8 cellular contexts compared by ENCODE assay signal in genomic region chr6:73653571-73654424, GRCh38. TPM values are rescaled to one million over a fixed set of nuclear protein-coding genes. Genes with fewer than 3 reads are reported as not detected.
DNase-seq lines count a peak whose midpoint lies in the region; ATAC-seq and TF ChIP-seq lines count a peak whose summit lies in the region.

TSS of gene SLC17A5 (minus strand) at chr6:73653992. CDS start at chr6:73653886, 106 bp downstream.

- no peaks in the 10 kb centered on the region for H3K9me2 ChIP-seq in PC-9 (ENCODE audit: insufficient read depth)

- in situ Hi-C loops in KBM-7 (cut with MboI; ENCODE audit: low pct_unique_long_range_greater_than_20kb, low sequenced_read_pairs): no loop called here

- no peaks in the 10 kb centered on the region for H4K20me1 ChIP-seq in PC-9 (ENCODE audit: insufficient read depth)

- H3F3A ChIP-seq in PC-9 (ENCODE audit: insufficient read depth, low read depth): peaks cover 35% of the 10 kb centered on the region

- intact Hi-C loops in PC-9 (cut with micrococcal nuclease; ENCODE audit: unreplicated experiment): loop anchor here (1.0 to 10.0 kb wide), 8 partner anchors 14 to 369 kb away; partner anchors contain the start of gene EEF1A1

- CTCF ChIA-PET in PC-9 (lab: Charles Lee): interaction anchor here (0.7 to 1.5 kb wide), 3 partner anchors 23 to 1555 kb away, joined by 3 read pairs; no protein-coding TSS in a partner anchor

- H3K79me2 ChIP-seq in PC-9 (ENCODE audit: low read depth): peaks cover 18% of the 10 kb centered on the region

- peak within 1 kb of the TSS; percentile 94 for H2AFZ ChIP-seq in PC-9

- peak; percentile 96 for DNase-seq in DMS53 treated with DMSO at 0.1 percent for 48 hours (lab: John Stamatoyannopoulos, UW; ENCODE audit: unreplicated experiment)
- peak; percentile 94 for DNase-seq in KBM-7
- peak; percentile 82 to 92 for DNase-seq in PC-9
- peak; percentile 96 for DNase-seq in activated T-cell treated with anti-CD3 and anti-CD28 coated beads, Interleukin-2, amount 50 U/mL, for 48 hours
- DNase-seq in stimulated activated CD8-positive, alpha-beta memory T cell treated with anti-CD3 and anti-CD28 coated beads, Interleukin-7, amount 100 ng/mL, for 1 hour (ENCODE audit: low read depth in 2 of 2): peak; percentile 73 to 78

- ATAC-seq in GM21723 (IDR thresholded peaks at IDR 0.05; ENCODE audit: unreplicated experiment): peak; percentile 90
- peak; percentile 98 for ATAC-seq in esophagus mucosa

- POLR2A ChIA-PET in PC-9 (lab: Charles Lee; ENCODE audit: unreplicated experiment): interaction anchor here (0.6 to 1.4 kb wide), 6 partner anchors 11 to 192 kb away, joined by 3 to 13 read pairs (median 6); partner anchors contain the start of genes EEF1A1 and MTO1

- H3K36me3 ChIP-seq in PC-9 (ENCODE audit: low read depth) (no peaks in the 10 kb centered on the region), muscle layer of colon (ENCODE audit: insufficient read depth, low read length) (peaks cover 4% of the 10 kb centered on the region)

- H3K27me3 ChIP-seq in PC-9 (ENCODE audit: insufficient read depth, low read depth) (no peaks in the 10 kb centered on the region), muscle layer of colon (ENCODE audit: control insufficient read depth in 1 of 2, insufficient read depth in 2 of 2, low read length in 2 of 2) (no peaks in the 10 kb centered on the region)

- H3K4me2 ChIP-seq in PC-9: peak within 1 kb of the TSS; percentile 94

- H3K4me1 ChIP-seq in PC-9 (replicated peaks; ENCODE audit: insufficient read depth) (peaks cover 48% of the 10 kb centered on the region), muscle layer of colon (ENCODE audit: insufficient read depth, low read length) (peaks cover 3% of the 10 kb centered on the region)

- H3K9ac ChIP-seq in muscle layer of colon (ENCODE audit: low read length): peak within 1 kb of the TSS; percentile 90

- peak within 1 kb of the TSS; percentile 74 for H3K27ac ChIP-seq in PC-9
- peak within 1 kb of the TSS; percentile 93 for H3K27ac ChIP-seq in muscle layer of colon (ENCODE audit: low read depth, low read length)

- no peaks in the 10 kb centered on the region for H3K9me3 ChIP-seq in PC-9 (ENCODE audit: insufficient read depth, low read depth)
- no peaks in the 10 kb centered on the region for H3K9me3 ChIP-seq in muscle layer of colon (ENCODE audit: low read length)

- no TSS peak for BruUV-seq in PC-9 (replicated peaks; lab: Mats Ljungman, UMichigan)

- H3K4me3 ChIP-seq in PC-9 (peak within 1 kb of the TSS; percentile 77), muscle layer of colon (ENCODE audit: low read depth in 1 of 2, low read length in 2 of 2) (peak within 1 kb of the TSS; percentile 75 to 91)

- TF ChIP-seq CTCF in PC-9 (conservative IDR thresholded peaks at IDR 0.05): no peak

RNA-seq across cellular contexts. Expression of gene SLC17A5, which starts in this region (rescaled TPM):
- total RNA-seq in PC-9 (2021) (15.8 and 16.9 TPM in 2 replicates), esophagus mucosa (3.7 TPM)

Comparison
In these comparisons a context has a peak if more than half of its experiments do, and no peak if none do; other contexts are left out.
1. Peak in every context shown above with its lines: DNase-seq, ATAC-seq, H3K4me3 ChIP-seq and H3K27ac ChIP-seq.